In the genomic region with DNA sequence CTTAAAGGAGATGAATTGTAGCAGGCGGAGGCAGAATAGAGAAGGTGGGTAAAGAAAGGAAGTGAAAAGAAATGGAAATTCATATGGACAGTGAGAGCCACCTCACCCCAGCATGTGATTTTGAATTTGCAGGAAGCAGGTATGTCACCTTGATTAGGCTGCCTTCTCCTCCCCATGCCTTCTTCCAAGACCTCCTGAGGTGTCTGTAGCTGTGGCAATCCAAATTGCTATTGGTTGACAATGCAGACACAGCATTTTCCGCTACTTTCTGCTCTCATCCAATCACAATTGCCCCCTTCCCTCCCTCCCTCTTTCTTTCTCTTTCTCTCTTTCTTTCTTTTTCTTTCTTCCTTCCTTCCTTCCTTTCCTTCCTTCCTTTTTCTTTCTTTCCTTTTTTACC, we compare ENCODE assay signal across 29 cellular contexts.
"Had no signal": no experiment of that assay in that cellular context is flagged by ENCODE, and none has a peak within 500 bp of the region (broad histone marks: within the 10 kb centered on the region; RNA-seq: fewer than 3 reads in every experiment).

No MANE protein-coding gene starts in this region.

- H3K79me2 ChIP-seq: parathyroid adenoma had no signal

- H3K27ac ChIP-seq: ascending aorta, epithelial cell of prostate, esophagus squamous epithelium, heart right ventricle, parathyroid adenoma, right atrium auricular region, suprapubic skin, tibial artery, upper lobe of right lung had no signal

- H3K36me3 ChIP-seq: ascending aorta, esophagus squamous epithelium, heart right ventricle, right atrium auricular region, suprapubic skin, tibial artery, upper lobe of right lung had no signal

- H3K4me3 ChIP-seq: ascending aorta, esophagus squamous epithelium, heart right ventricle, right atrium auricular region, smooth muscle cell, suprapubic skin, tibial artery, upper lobe of right lung had no signal

- H3K9me3 ChIP-seq: ascending aorta, esophagus squamous epithelium, heart right ventricle, right atrium auricular region, suprapubic skin, tibial artery, upper lobe of right lung had no signal

- H3K4me2 ChIP-seq: smooth muscle cell had no signal

- H3K4me1 ChIP-seq: ascending aorta, esophagus squamous epithelium, parathyroid adenoma, right atrium auricular region, suprapubic skin, upper lobe of right lung had no signal

- FAIRE-seq: endometrium had no signal

- H3K9ac ChIP-seq: parathyroid adenoma had no signal

- ATAC-seq: naive thymus-derived CD8-positive, alpha-beta T cell; T-helper 17 cell; upper lobe of right lung had no signal

- DNase-seq: activated CD4-positive, alpha-beta memory T cell treated with anti-CD3 and anti-CD28 coated beads, Interleukin-2, amount 10 ng/mL, durations not matched to agents 7 days and 5 days; activated CD4-positive, alpha-beta T cell treated with anti-CD3 and anti-CD28 coated beads for 1 hour; activated CD4-positive, alpha-beta T cell treated with anti-CD3 and anti-CD28 coated beads, Interleukin-2, amount 10 ng/mL, durations not matched to agents 7 days and 5 days; activated CD8-positive, alpha-beta memory T cell treated with anti-CD3 and anti-CD28 coated beads, Interleukin-2, amount 50 U/mL, for 48 hours; activated gamma-delta T cell; activated naive CD4-positive, alpha-beta T cell treated with anti-CD3 and anti-CD28 coated beads, Interleukin-2, amount 10 ng/mL, durations not matched to agents 7 days and 5 days; activated naive CD8-positive, alpha-beta T cell treated with anti-CD3 and anti-CD28 coated beads, Interleukin-2, amount 10 ng/mL, durations not matched to agents 7 days and 5 days; activated T-cell treated with anti-CD3 and anti-CD28 coated beads, Interleukin-2, amount 50 U/mL, for 24 hours; dermis blood vessel endothelial cell; effector CD4-positive, alpha-beta T cell; esophagus squamous epithelium; foreskin melanocyte; heart right ventricle; midbrain; naive thymus-derived CD8-positive, alpha-beta T cell; occipital lobe; stimulated activated CD4-positive, alpha-beta T cell treated with anti-CD3 and anti-CD28 coated beads, Interleukin-1b, Interleukin-23, amount 100 ng/mL, for 48 hours; stimulated activated naive CD4-positive, alpha-beta T cell; T-helper 17 cell; T1000; tibial artery; upper lobe of right lung had no signal

- H3K27me3 ChIP-seq: ascending aorta, esophagus squamous epithelium, heart right ventricle, right atrium auricular region, suprapubic skin, tibial artery, upper lobe of right lung had no signal
